ENCODE assay signal across 1 cellular context in genomic region chr19:45135176-45135575, GRCh38.
TF ChIP-seq lines count a peak whose summit lies in the region.

No MANE protein-coding gene starts in this region.

TF ChIP-seq in GM12878, 131 proteins besides CTCF, POLR2A, EP300 and RAD21:
- TF ChIP-seq BCL3 (IDR thresholded peaks at IDR 0.05; ENCODE audit: borderline replicate concordance, insufficient read depth, low read depth, low read length, poor library complexity, severe bottlenecking) (no peak), E4F1 (IDR thresholded peaks at IDR 0.05; ENCODE audit: borderline replicate concordance, partially characterized antibody) (no peak), ATF3 (IDR thresholded peaks at IDR 0.05; ENCODE audit: borderline replicate concordance, extremely low read depth, low read depth, low read length) (no peak), RELB (IDR thresholded peaks at IDR 0.05; ENCODE audit: low read depth) (no peak), TARDBP (IDR thresholded peaks at IDR 0.05; ENCODE audit: borderline replicate concordance) (no peak), TAF1 (IDR thresholded peaks at IDR 0.05; ENCODE audit: borderline replicate concordance, low read depth, low read length) (no peak), NR2F1 (conservative IDR thresholded peaks at IDR 0.05) (no peak), ZBTB4 (CRISPR knock-in tag; IDR thresholded peaks at IDR 0.05) (no peak), GATAD2B (conservative IDR thresholded peaks at IDR 0.05; ENCODE audit: low read depth) (no peak), MXI1 (IDR thresholded peaks at IDR 0.05; ENCODE audit: low read depth, low read length) (no peak), MEF2A (IDR thresholded peaks at IDR 0.05; ENCODE audit: insufficient read depth, low read depth, low read length) (no peak), DPF2 (IDR thresholded peaks at IDR 0.05) (no peak), YBX1 (IDR thresholded peaks at IDR 0.05) (no peak), SRF (IDR thresholded peaks at IDR 0.05; ENCODE audit: low read depth in 2 of 2, low read length in 2 of 2) (no peak)
TF ChIP-seq in GM12878: peak in this region for 0.
